ENCODE assay signal across 1 cellular context in the genomic region with DNA sequence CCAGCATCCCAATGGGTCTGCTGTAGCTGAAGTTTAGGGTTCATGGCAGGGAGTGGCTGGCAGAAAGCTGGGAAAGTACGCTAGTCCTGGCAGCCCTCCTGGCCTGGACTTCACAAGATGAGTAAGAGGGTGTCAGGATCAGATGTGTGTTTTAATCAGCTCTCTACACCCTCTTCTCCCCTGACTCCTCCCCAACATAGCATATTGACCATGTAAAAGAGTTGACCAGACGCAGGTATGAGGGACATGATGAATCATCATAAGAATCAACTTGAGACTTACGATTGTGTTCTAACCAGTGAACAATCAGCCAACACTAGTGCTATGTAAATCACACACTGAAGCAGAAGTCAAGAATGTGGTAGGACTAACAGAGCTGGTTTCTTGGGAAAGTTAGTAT.
TF ChIP-seq lines count a peak whose summit lies in the region.

No MANE protein-coding gene starts in this region.

TF ChIP-seq in H1, 55 proteins besides CTCF, POLR2A, EP300 and RAD21:
- no peak for TF ChIP-seq TAF7 (optimal IDR thresholded peaks at IDR 0.05; ENCODE audit: borderline replicate concordance, low read depth, low read length)
- TF ChIP-seq EZH2 (IDR thresholded peaks at IDR 0.05; ENCODE audit: low read depth, low read length, severe bottlenecking), result no peak
- TF ChIP-seq, protein P1, sequence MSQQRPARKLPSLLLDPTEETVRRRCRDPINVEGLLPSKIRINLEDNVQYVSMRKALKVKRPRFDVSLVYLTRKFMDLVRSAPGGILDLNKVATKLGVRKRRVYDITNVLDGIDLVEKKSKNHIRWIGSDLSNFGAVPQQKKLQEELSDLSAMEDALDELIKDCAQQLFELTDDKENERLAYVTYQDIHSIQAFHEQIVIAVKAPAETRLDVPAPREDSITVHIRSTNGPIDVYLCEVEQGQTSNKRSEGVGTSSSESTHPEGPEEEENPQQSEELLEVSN (IDR thresholded peaks at IDR 0.05), result no peak
- no peak for TF ChIP-seq HDAC2 (IDR thresholded peaks at IDR 0.05; ENCODE audit: borderline replicate concordance in 1 of 2, low read depth in 2 of 2, low read length in 2 of 2)
- TF ChIP-seq KDM1A (IDR thresholded peaks at IDR 0.05; ENCODE audit: borderline replicate concordance, low read length), result no peak
- TF ChIP-seq ZNF274 (IDR thresholded peaks at IDR 0.05; ENCODE audit: borderline replicate concordance, extremely low read depth, low read length), result no peak
- TF ChIP-seq TAF1 (IDR thresholded peaks at IDR 0.05; ENCODE audit: low read depth, low read length), result no peak
- no peak for TF ChIP-seq RXRA (IDR thresholded peaks at IDR 0.05; ENCODE audit: insufficient read depth, low read depth, low read length)
- TF ChIP-seq YY1 (IDR thresholded peaks at IDR 0.05; ENCODE audit: low read depth, low read length), result no peak
